ENCODE assay signal across 35 cellular contexts in the genomic region with DNA sequence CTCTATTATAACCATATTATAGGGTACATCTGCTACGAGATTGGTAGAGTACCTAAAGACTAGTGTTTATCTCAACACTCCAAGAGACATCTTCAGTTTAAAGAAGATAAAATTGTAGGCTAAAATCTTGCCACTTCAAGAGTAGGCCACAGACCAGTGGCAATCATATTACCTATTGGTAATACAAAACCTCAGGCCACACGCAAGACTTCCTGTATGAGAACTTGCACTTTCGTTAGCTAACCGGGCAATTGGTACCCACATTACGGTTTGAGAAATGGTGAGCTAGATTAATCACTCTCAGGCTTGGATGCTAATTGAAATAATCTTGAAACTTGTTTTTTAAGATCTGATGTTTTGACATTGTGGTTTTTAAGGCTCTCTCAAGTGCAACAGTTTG.
"Had no signal": no experiment of that assay in that cellular context is flagged by ENCODE, and none has a peak within 500 bp of the region (broad histone marks: within the 10 kb centered on the region; RNA-seq: fewer than 3 reads in every experiment).

No MANE protein-coding gene starts in this region.

- H3K27me3 ChIP-seq: MG63 had no signal

- H3K36me3 ChIP-seq: MG63 had no signal

- H3K4me3 ChIP-seq: MG63 had no signal

- DNase-seq: Karpas-422, Kasumi-1, MG63, MV-4-11, NCI-H1048, NCI-H1092, NCI-H1092 treated with DMSO at 0.1 percent for 48 hours, NCI-H1105, NCI-H1105 treated with DMSO at 0.1 percent for 48 hours, NCI-H1417, NCI-H1417 treated with DMSO at 0.1 percent for 48 hours, NCI-H1436, NCI-H1436 treated with DMSO at 0.1 percent for 48 hours, NCI-H146, NCI-H1694, NCI-H1694 treated with DMSO at 0.1 percent for 48 hours, NCI-H187, NCI-H187 treated with DMSO at 0.1 percent for 48 hours, NCI-H1930, NCI-H2029, NCI-H2029 treated with DMSO at 0.1 percent for 48 hours, NCI-H2081, NCI-H2081 treated with DMSO at 0.1 percent for 48 hours, NCI-H2107, NCI-H2171, NCI-H2171 treated with DMSO at 0.1 percent for 48 hours, NCI-H2227 treated with DMSO at 0.1 percent for 48 hours, NCI-H226, NCI-H345, NCI-H446, NCI-H446 treated with DMSO at 0.1 percent for 48 hours, NCI-H510A, NCI-H524, NCI-H524 treated with DMSO at 0.1 percent for 48 hours, NCI-H526 had no signal
